20 cellular contexts compared by ENCODE assay signal in the genomic region with DNA sequence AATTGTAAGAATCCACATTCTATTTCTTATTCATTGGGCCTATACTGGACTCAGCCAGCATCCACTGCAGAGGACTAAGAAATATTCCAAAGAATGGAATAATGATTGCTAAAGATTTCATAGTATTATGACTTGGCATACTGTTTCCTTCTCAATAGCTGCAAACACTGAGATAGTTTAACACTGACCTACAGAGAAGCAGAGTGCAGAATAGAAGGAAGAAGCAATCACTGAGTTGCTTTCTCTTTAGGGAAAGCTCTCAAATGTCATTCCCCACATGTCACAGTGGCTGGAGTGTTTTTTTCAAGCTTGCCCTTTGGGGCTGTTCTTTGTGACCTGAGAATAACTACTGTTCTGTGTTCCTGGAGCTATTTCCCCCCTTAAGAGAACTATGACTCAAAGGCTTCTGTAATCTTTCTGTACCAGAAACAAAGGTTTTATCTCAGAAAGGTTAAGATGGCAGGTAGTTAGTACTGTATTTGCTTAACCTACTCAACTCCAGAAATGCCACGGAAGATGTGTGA.
DNase-seq lines count a peak whose midpoint lies in the region; ATAC-seq, FAIRE-seq and TF ChIP-seq lines count a peak whose summit lies in the region.
"Had no signal": no experiment of that assay in that cellular context is flagged by ENCODE, and none has a peak within 500 bp of the region (broad histone marks: within the 10 kb centered on the region; RNA-seq: fewer than 3 reads in every experiment).

No MANE protein-coding gene starts in this region.

- no peak overlapping the region for H2BK12ac ChIP-seq in mesenchymal stem cell (ENCODE audit: low read length in 2 of 2)

- H3K14ac ChIP-seq in mesenchymal stem cell (ENCODE audit: low read length in 2 of 2) = no peak overlapping the region

- no peak overlapping the region for H3K27ac ChIP-seq in astrocyte (ENCODE audit: low read depth, low read length)
- no peak overlapping the region for H3K27ac ChIP-seq in endothelial cell of umbilical vein (ENCODE audit: insufficient read depth, low read depth, low read length)
- H3K27ac ChIP-seq in mesenchymal stem cell (ENCODE audit: low read length, poor library complexity, severe bottlenecking) = no peak overlapping the region
- H3K27ac ChIP-seq: HL-60 had no signal

- no peaks in the 10 kb centered on the region for H3K9me3 Mint-ChIP-seq in astrocyte (ENCODE audit: unreplicated experiment)

- H3K4me2 ChIP-seq in Loucy (ENCODE audit: low read depth, low read length, poor library complexity, severe bottlenecking) (no peak overlapping the region), astrocyte (ENCODE audit: low read length) (no peak overlapping the region), endothelial cell of umbilical vein (ENCODE audit: insufficient read depth, low read length) (no peak overlapping the region), mesenchymal stem cell (ENCODE audit: low read length, poor library complexity, severe bottlenecking) (no peak overlapping the region)

- H3K9me2 ChIP-seq in Loucy (replicated peaks; ENCODE audit: low read depth, low read length) = no peaks in the 10 kb centered on the region

- peaks cover 4% of the 10 kb centered on the region for H3K4me1 Mint-ChIP-seq in astrocyte (ENCODE audit: low read depth, unreplicated experiment)

- dilution Hi-C loops in endothelial cell of umbilical vein (cut with MboI; ENCODE audit: extremely low pct_ligation_motif_present, low sequenced_read_pairs) = no loop called here

- no peak overlapping the region for H3K23ac ChIP-seq in mesenchymal stem cell (ENCODE audit: low read length in 2 of 2)

- H4K20me1 ChIP-seq in Loucy (ENCODE audit: insufficient read depth, low read length, poor library complexity, severe bottlenecking) (no peaks in the 10 kb centered on the region), astrocyte (ENCODE audit: insufficient read depth, low read length) (no peaks in the 10 kb centered on the region), endothelial cell of umbilical vein (replicated peaks; ENCODE audit: control insufficient read depth, extremely low read depth, insufficient read depth, low read length) (no peaks in the 10 kb centered on the region)

- no peak overlapping the region for H3K4me3 Mint-ChIP-seq in astrocyte (ENCODE audit: unreplicated experiment)

- H3K4me3 ChIP-seq in Loucy (ENCODE audit: low read length, poor library complexity, severe bottlenecking) = no peak overlapping the region
- H3K4me3 ChIP-seq in astrocyte (ENCODE audit: insufficient read depth, low read depth, low read length) = no peak overlapping the region
- H3K4me3 ChIP-seq in endothelial cell of umbilical vein (replicated peaks in 1 of 3; ENCODE audit: insufficient read depth in 1 of 3, low read depth in 1 of 3, low read length in 3 of 3) = no peak overlapping the region
- H3K4me3 ChIP-seq in mesenchymal stem cell (ENCODE audit: insufficient read depth in 1 of 2, low read depth in 1 of 2, low read length in 2 of 2) = no peak overlapping the region

- no peaks in the 10 kb centered on the region for H3K36me3 ChIP-seq in Loucy (ENCODE audit: insufficient read depth, low read length)
- H3K36me3 ChIP-seq in astrocyte (ENCODE audit: insufficient read depth, low read length) = no peaks in the 10 kb centered on the region
- no peaks in the 10 kb centered on the region for H3K36me3 ChIP-seq in endothelial cell of umbilical vein (ENCODE audit: control insufficient read depth in 2 of 2, extremely low read depth in 1 of 2, insufficient read depth in 2 of 2, low read length in 2 of 2)
- H3K36me3 ChIP-seq in mesenchymal stem cell (ENCODE audit: control insufficient read depth in 1 of 2, insufficient read depth in 2 of 2, low read depth in 1 of 2, low read length in 2 of 2) = no peaks in the 10 kb centered on the region

- FAIRE-seq in astrocyte (lab: Jason Lieb, UNC) (no peak), endothelial cell of umbilical vein (lab: Jason Lieb, UNC) (no peak), RCC 7860 (lab: Jason Lieb, UNC) (no peak)

- H2AK5ac ChIP-seq in mesenchymal stem cell (ENCODE audit: low read length, severe bottlenecking) = no peak overlapping the region

- POLR2A ChIA-PET in endothelial cell of umbilical vein (lab: Charles Lee) = interaction anchor here (0.7 kb wide), 1 partner anchor 59 kb away, joined by 4 read pairs; no protein-coding TSS in a partner anchor

- TF ChIP-seq CTCF in Loucy (conservative IDR thresholded peaks at IDR 0.05; ENCODE audit: low read length) = no peak
- TF ChIP-seq CTCF in astrocyte (IDR thresholded peaks at IDR 0.05; ENCODE audit: insufficient read depth, low read depth, low read length) = no peak
- TF ChIP-seq CTCF in endothelial cell of umbilical vein (IDR thresholded peaks at IDR 0.05; ENCODE audit: extremely low read depth in 1 of 2, insufficient read depth in 1 of 2, low read depth in 1 of 2, low read length in 2 of 2) = no peak

- no peak overlapping the region for H2BK5ac ChIP-seq in mesenchymal stem cell (ENCODE audit: low read depth, low read length, poor library complexity, severe bottlenecking)

- H3K27me3 Mint-ChIP-seq in astrocyte (ENCODE audit: low read depth, unreplicated experiment) = no peaks in the 10 kb centered on the region

- no peak overlapping the region for H4K8ac ChIP-seq in mesenchymal stem cell (ENCODE audit: low read length)

- H3K4ac ChIP-seq in mesenchymal stem cell (ENCODE audit: low read depth in 1 of 2, low read length in 2 of 2) = no peak overlapping the region

- no peak overlapping the region for H2BK15ac ChIP-seq in mesenchymal stem cell (ENCODE audit: low read depth, poor library complexity, severe bottlenecking)

- H2BK120ac ChIP-seq in mesenchymal stem cell (ENCODE audit: low read depth, low read length) = no peak overlapping the region

- no TSS peak for BruUV-seq in endothelial cell of umbilical vein (replicated peaks; lab: Mats Ljungman, UMichigan)

- H3K4me1 ChIP-seq in Loucy (ENCODE audit: insufficient read depth, low read length, poor library complexity, severe bottlenecking) (no peaks in the 10 kb centered on the region), astrocyte (ENCODE audit: insufficient read depth, low read length) (no peaks in the 10 kb centered on the region), endothelial cell of umbilical vein (ENCODE audit: control insufficient read depth, extremely low read depth, insufficient read depth, low read length) (peaks cover 5% of the 10 kb centered on the region), mesenchymal stem cell (ENCODE audit: control insufficient read depth, insufficient read depth, low read depth, low read length) (no peaks in the 10 kb centered on the region)

- H3K9me3 ChIP-seq in Loucy (ENCODE audit: insufficient read depth, low read depth, low read length) = no peaks in the 10 kb centered on the region
- H3K9me3 ChIP-seq in astrocyte (ENCODE audit: insufficient read depth, low read depth, low read length) = no peaks in the 10 kb centered on the region
- no peaks in the 10 kb centered on the region for H3K9me3 ChIP-seq in endothelial cell of umbilical vein (replicated peaks; ENCODE audit: control insufficient read depth, insufficient read depth, low read length)
- H3K9me3 ChIP-seq in mesenchymal stem cell (ENCODE audit: control insufficient read depth, low read length) = no peaks in the 10 kb centered on the region

- DNase-seq in astrocyte (ENCODE audit: low read depth) (no peak), endothelial cell of umbilical vein (ENCODE audit: low read depth, low spot score) (peak; percentile 71), mesenchymal stem cell (peak; percentile 30), NCI-H510A treated with DMSO at 0.1 percent for 48 hours (lab: John Stamatoyannopoulos, UW) (no peak), RCC 7860 (ENCODE audit: low spot score) (no peak)
- DNase-seq in activated CD8-positive, alpha-beta memory T cell treated with anti-CD3 and anti-CD28 coated beads, Interleukin-2, amount 50 U/mL, for 48 hours = no peak
- DNase-seq: Calu3, DND-41, NCI-H1105, NCI-H146, NCI-H1930, NCI-H2107, NCI-H446, NCI-H526 had no signal

- H3K27me3 ChIP-seq in Loucy (ENCODE audit: insufficient read depth, low read length, poor library complexity, severe bottlenecking) (no peaks in the 10 kb centered on the region), astrocyte (ENCODE audit: insufficient read depth, low read length) (no peaks in the 10 kb centered on the region), endothelial cell of umbilical vein (ENCODE audit: control insufficient read depth in 2 of 2, insufficient read depth in 2 of 2, low read length in 2 of 2) (no peaks in the 10 kb centered on the region), mesenchymal stem cell (ENCODE audit: control insufficient read depth in 1 of 2, insufficient read depth in 1 of 2, low read length in 2 of 2) (no peaks in the 10 kb centered on the region)

- no peaks in the 10 kb centered on the region for H3F3A ChIP-seq in Loucy (ENCODE audit: low read depth)

- H3K9ac ChIP-seq in Loucy (ENCODE audit: low read depth, low read length, poor library complexity, severe bottlenecking) = no peak overlapping the region
- no peak overlapping the region for H3K9ac ChIP-seq in astrocyte (ENCODE audit: low read length)
- no peak overlapping the region for H3K9ac ChIP-seq in endothelial cell of umbilical vein (replicated peaks; ENCODE audit: extremely low read depth, insufficient read depth, low read length)
- H3K9ac ChIP-seq in mesenchymal stem cell (ENCODE audit: low read length) = no peak overlapping the region

- no peak for ATAC-seq in HG02938 (IDR thresholded peaks at IDR 0.05; ENCODE audit: unreplicated experiment)
- ATAC-seq: HCT116, Panc1, SK-N-SH treated with all-trans-retinoic acid at 6 μM for 48 hours had no signal

- no peak for TF ChIP-seq POLR2A in endothelial cell of umbilical vein (IDR thresholded peaks at IDR 0.05; ENCODE audit: low read depth, low read length)

- H3K36me3 Mint-ChIP-seq in astrocyte (ENCODE audit: low read depth, unreplicated experiment) = no peaks in the 10 kb centered on the region

- CTCF ChIA-PET in endothelial cell of umbilical vein (lab: Charles Lee) = interaction anchor here (0.7 to 1.3 kb wide), 6 partner anchors 9 to 1373 kb away, joined by 3 to 4 read pairs (median 3); no protein-coding TSS in a partner anchor

- no peaks in the 10 kb centered on the region for H3K79me2 ChIP-seq in Loucy (ENCODE audit: insufficient read depth, low read length)
- no peaks in the 10 kb centered on the region for H3K79me2 ChIP-seq in astrocyte (ENCODE audit: insufficient read depth, low read length)
- no peaks in the 10 kb centered on the region for H3K79me2 ChIP-seq in endothelial cell of umbilical vein (ENCODE audit: control insufficient read depth, insufficient read depth, low read length)

- H3K79me1 ChIP-seq in mesenchymal stem cell (replicated peaks; ENCODE audit: low read length, poor library complexity, severe bottlenecking) = no peaks in the 10 kb centered on the region

- no peak overlapping the region for H4K91ac ChIP-seq in mesenchymal stem cell (ENCODE audit: low read length)

- no peaks in the 10 kb centered on the region for H3K9me1 ChIP-seq in endothelial cell of umbilical vein (replicated peaks; ENCODE audit: control insufficient read depth, extremely low read depth, insufficient read depth, low read length)

- H3K27ac Mint-ChIP-seq in astrocyte (ENCODE audit: unreplicated experiment) = no peak overlapping the region

- H3K18ac ChIP-seq in mesenchymal stem cell (ENCODE audit: low read depth in 1 of 2, low read length in 2 of 2) = no peak overlapping the region

- WGBS in mesenchymal stem cell = 100% methylated on average over 1 of the region's 1 CpG

- intact Hi-C loops in endothelial cell of umbilical vein (cut with micrococcal nuclease) = no loop called here

- H2AFZ ChIP-seq in Loucy (ENCODE audit: low read length) (peak overlapping the region; percentile 46; the same call in 1 of the 2 replicates), astrocyte (ENCODE audit: low read depth, low read length) (peak overlapping the region; percentile 43), endothelial cell of umbilical vein (ENCODE audit: low read depth, low read length) (no peak overlapping the region), mesenchymal stem cell (ENCODE audit: low read depth, low read length) (no peak overlapping the region)

Comparison
In these comparisons a context has a peak if more than half of its experiments do, and no peak if none do; other contexts are left out.
1. H2AFZ ChIP-seq: peak in Loucy (single experiment) and astrocyte (single experiment); none in endothelial cell of umbilical vein (single experiment) and mesenchymal stem cell (single experiment).
2. DNase-seq: peak in endothelial cell of umbilical vein (single experiment) and mesenchymal stem cell (single experiment); none in astrocyte (single experiment), NCI-H510A treated with DMSO at 0.1 percent for 48 hours (single experiment), activated CD8-positive, alpha-beta memory T cell treated with anti-CD3 and anti-CD28 coated beads, Interleukin-2, amount 50 U/mL, for 48 hours (single experiment) and RCC 7860 (single experiment).